ENCODE assay signal across 18 cellular contexts in genomic region chrX:128622296-128622695, GRCh38.
DNase-seq lines count a peak whose midpoint lies in the region; FAIRE-seq and TF ChIP-seq lines count a peak whose summit lies in the region.
"Had no signal": no experiment of that assay in that cellular context is flagged by ENCODE, and none has a peak within 500 bp of the region (broad histone marks: within the 10 kb centered on the region; RNA-seq: fewer than 3 reads in every experiment).

No MANE protein-coding gene starts in this region.

- H3K79me2 ChIP-seq in mesendoderm (ENCODE audit: control insufficient read depth, insufficient read depth, low read length), result no peaks in the 10 kb centered on the region

- no peak overlapping the region for H4K8ac ChIP-seq in mesendoderm (ENCODE audit: low read depth, low read length)

- H2BK15ac ChIP-seq in mesendoderm (replicated peaks; ENCODE audit: low read depth), result no peak overlapping the region

- DNase-seq in NCI-H1092 treated with DMSO at 0.1 percent for 48 hours (lab: John Stamatoyannopoulos, UW), result peak; percentile 12
- no peak for DNase-seq in NCI-H1092 (lab: John Stamatoyannopoulos, UW)
- peak; percentile 0 to 1 for DNase-seq in SHP77 (lab: John Stamatoyannopoulos, UW)
- no peak for DNase-seq in SHP77 treated with DMSO at 0.1 percent for 48 hours (lab: John Stamatoyannopoulos, UW)
- DNase-seq in NCI-H1694 (lab: John Stamatoyannopoulos, UW), result peak; percentile 19
- DNase-seq in kidney, result peak; percentile 35
- DNase-seq in activated CD8-positive, alpha-beta memory T cell treated with anti-CD3 and anti-CD28 coated beads, Interleukin-2, amount 50 U/mL, for 48 hours, result no peak
- DNase-seq in mesendoderm, result no peak
- DNase-seq: 8988T; Calu3; CD8-positive, alpha-beta T cell; GOT3; H7; HFFc6 had no signal

- no peak overlapping the region for H4K5ac ChIP-seq in mesendoderm (ENCODE audit: low read length)

- H3K4me2 ChIP-seq in mesendoderm (ENCODE audit: low read length), result no peak overlapping the region
- H3K4me2 ChIP-seq: BLaER1 treated with 17β-estradiol and CSF1 and Interleukin-3, amounts not matched to agents 10 nM and 100 nM had no signal

- H3K79me1 ChIP-seq in mesendoderm (ENCODE audit: low read length), result no peaks in the 10 kb centered on the region

- no peaks in the 10 kb centered on the region for H3K27me3 ChIP-seq in mesendoderm (ENCODE audit: insufficient read depth, low read length, poor library complexity)

- H2BK5ac ChIP-seq in mesendoderm (ENCODE audit: low read length), result no peak overlapping the region

- H3K4me1 ChIP-seq in kidney (ENCODE audit: control insufficient read depth in 1 of 2, insufficient read depth in 1 of 2, low read depth in 1 of 2, low read length in 2 of 2) (no peaks in the 10 kb centered on the region), mesendoderm (ENCODE audit: control insufficient read depth, low read depth, low read length) (no peaks in the 10 kb centered on the region)
- H3K4me1 ChIP-seq: BLaER1 treated with 17β-estradiol and CSF1 and Interleukin-3, amounts not matched to agents 10 nM and 100 nM had no signal

- H2BK120ac ChIP-seq in mesendoderm (ENCODE audit: low read depth, low read length), result no peak overlapping the region

- no peak overlapping the region for H3K56ac ChIP-seq in mesendoderm (ENCODE audit: low read length)

- H3K36me3 ChIP-seq in kidney (ENCODE audit: control insufficient read depth in 1 of 2, insufficient read depth in 2 of 2, low read length in 2 of 2), result no peaks in the 10 kb centered on the region
- H3K36me3 ChIP-seq in mesendoderm (ENCODE audit: control insufficient read depth, insufficient read depth, low read length), result no peaks in the 10 kb centered on the region
- H3K36me3 ChIP-seq: BLaER1 treated with 17β-estradiol and CSF1 and Interleukin-3, amounts not matched to agents 10 nM and 100 nM had no signal

- no peak for TF ChIP-seq CTCF in kidney (IDR thresholded peaks at IDR 0.05; ENCODE audit: borderline replicate concordance, extremely low read depth, insufficient read depth)

- no peak overlapping the region for H3K4ac ChIP-seq in mesendoderm (ENCODE audit: low read depth, low read length)

- H3K9me3 ChIP-seq in kidney (ENCODE audit: control insufficient read depth in 1 of 2, low read length in 2 of 2), result no peaks in the 10 kb centered on the region

- no peak overlapping the region for H2AK5ac ChIP-seq in mesendoderm (ENCODE audit: low read length)

- H3K4me3 ChIP-seq in kidney (ENCODE audit: low read length in 2 of 2), result no peak overlapping the region
- H3K4me3 ChIP-seq in mesendoderm (ENCODE audit: low read length), result no peak overlapping the region
- H3K4me3 ChIP-seq: BLaER1 treated with 17β-estradiol and CSF1 and Interleukin-3, amounts not matched to agents 10 nM and 100 nM had no signal

- no peak overlapping the region for H3K27ac ChIP-seq in kidney (ENCODE audit: low read depth in 2 of 2, low read length in 2 of 2)
- H3K27ac ChIP-seq in mesendoderm (ENCODE audit: low read depth, low read length), result no peak overlapping the region
- H3K27ac ChIP-seq: BLaER1 treated with 17β-estradiol and CSF1 and Interleukin-3, amounts not matched to agents 10 nM and 100 nM; HL-60 had no signal

- FAIRE-seq in kidney (lab: Jason Lieb, UNC), result no peak
- FAIRE-seq: G401.6, GM12892 had no signal

- H3K9ac ChIP-seq in kidney (ENCODE audit: low read length in 2 of 2) (no peak overlapping the region), mesendoderm (ENCODE audit: low read length) (no peak overlapping the region)
- H3K9ac ChIP-seq: BLaER1 treated with 17β-estradiol and CSF1 and Interleukin-3, amounts not matched to agents 10 nM and 100 nM had no signal

- H3K18ac ChIP-seq in mesendoderm (ENCODE audit: low read length), result no peak overlapping the region

- intact Hi-C loops in kidney (cut with DNase I), result no loop called here

- no CpG with 5 or more reads among the region's 2 CpGs for WGBS in mesendoderm (ENCODE audit: extremely low coverage, insufficient coverage, low lambda C conversion rate)

- no peak overlapping the region for H3K23ac ChIP-seq in mesendoderm (ENCODE audit: low read length)

Comparison
In these comparisons a context has a peak if more than half of its experiments do, and no peak if none do; other contexts are left out.
1. DNase-seq: peak in NCI-H1092 treated with DMSO at 0.1 percent for 48 hours (single experiment), SHP77 (2 of 2), NCI-H1694 (single experiment) and kidney (single experiment); none in NCI-H1092 (single experiment), SHP77 treated with DMSO at 0.1 percent for 48 hours (single experiment), activated CD8-positive, alpha-beta memory T cell treated with anti-CD3 and anti-CD28 coated beads, Interleukin-2, amount 50 U/mL, for 48 hours (single experiment) and mesendoderm (single experiment).